In the genomic region with DNA sequence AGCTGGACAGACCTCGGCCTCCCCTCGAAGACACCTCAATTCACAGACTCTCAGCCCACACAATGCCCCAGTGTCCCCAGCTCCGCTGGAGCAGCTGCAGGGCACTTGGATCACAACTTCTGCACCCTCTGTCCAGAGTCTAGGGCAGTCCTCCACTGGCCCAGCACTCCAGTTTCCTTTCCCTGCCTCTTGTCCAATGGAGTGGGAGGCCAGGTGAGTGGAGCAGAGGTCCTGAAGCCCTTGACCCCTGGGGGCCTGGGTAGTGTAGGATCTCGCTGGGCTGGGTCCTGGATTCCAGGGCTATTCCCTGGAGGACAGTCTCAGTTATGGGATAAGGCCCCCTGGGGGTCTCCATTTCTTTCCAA, we compare ENCODE assay signal across 18 cellular contexts. TPM values are rescaled to one million over a fixed set of nuclear protein-coding genes. Genes with fewer than 3 reads are reported as not detected.
"Had no signal": no experiment of that assay in that cellular context is flagged by ENCODE, and none has a peak within 500 bp of the region (broad histone marks: within the 10 kb centered on the region; RNA-seq: fewer than 3 reads in every experiment).

No MANE protein-coding gene starts in this region.

- H3K4me3 Mint-ChIP-seq: activated CD8-positive, alpha-beta T cell treated with anti-CD3 and anti-CD28 coated beads, Interleukin-2, amount 10 ng/mL, durations not matched to agents 7 days and 5 days; activated T-cell treated with anti-CD3 and anti-CD28 coated beads, Interleukin-2, amount 50 U/mL, for 24 hours; central memory CD8-positive, alpha-beta T cell; naive thymus-derived CD4-positive, alpha-beta T cell; stimulated activated naive CD8-positive, alpha-beta T cell treated with anti-CD3 and anti-CD28 coated beads, Interleukin-15, amount 100 ng/mL, for 72 hours had no signal

- H3K9me3 ChIP-seq: colonic mucosa, esophagus squamous epithelium, gastrocnemius medialis, psoas muscle, SJSA1, suprapubic skin, transverse colon had no signal

- H3K27me3 ChIP-seq: colonic mucosa, esophagus squamous epithelium, gastrocnemius medialis, SJSA1, suprapubic skin, transverse colon had no signal

- H3K4me3 ChIP-seq: colonic mucosa, esophagus squamous epithelium, gastrocnemius medialis, lung, psoas muscle, SJSA1, suprapubic skin, transverse colon had no signal

- H3K27ac Mint-ChIP-seq: activated CD8-positive, alpha-beta T cell treated with anti-CD3 and anti-CD28 coated beads, Interleukin-2, amount 10 ng/mL, durations not matched to agents 7 days and 5 days; activated T-cell treated with anti-CD3 and anti-CD28 coated beads, Interleukin-2, amount 50 U/mL, for 24 hours; activated T-helper 2 cell treated with anti-CD3 and anti-CD28 coated beads, Interferon-gamma antibody, Interleukin-2, Interleukin-4, amounts not matched to agents 10 μg/mL and 5 μg/mL and 100 μg/mL, durations not matched to agents 14 hours and 24 hours and 36 hours had no signal

- H3K27me3 Mint-ChIP-seq: activated T-cell treated with anti-CD3 and anti-CD28 coated beads, Interleukin-2, amount 50 U/mL, for 24 hours; central memory CD8-positive, alpha-beta T cell; naive thymus-derived CD4-positive, alpha-beta T cell; stimulated activated naive CD8-positive, alpha-beta T cell treated with anti-CD3 and anti-CD28 coated beads, Interleukin-15, amount 100 ng/mL, for 72 hours had no signal

- H3K27ac ChIP-seq: colonic mucosa, esophagus squamous epithelium, gastrocnemius medialis, psoas muscle, SJSA1, suprapubic skin, transverse colon, WERI-Rb-1 had no signal

- H3K9me3 Mint-ChIP-seq: activated T-cell treated with anti-CD3 and anti-CD28 coated beads, Interleukin-2, amount 50 U/mL, for 24 hours; activated T-helper 2 cell treated with anti-CD3 and anti-CD28 coated beads, Interferon-gamma antibody, Interleukin-2, Interleukin-4, amounts not matched to agents 10 μg/mL and 5 μg/mL and 100 μg/mL, durations not matched to agents 14 hours and 24 hours and 36 hours; central memory CD8-positive, alpha-beta T cell; naive thymus-derived CD4-positive, alpha-beta T cell; stimulated activated naive CD8-positive, alpha-beta T cell treated with anti-CD3 and anti-CD28 coated beads, Interleukin-15, amount 100 ng/mL, for 72 hours had no signal

- H3K4me1 ChIP-seq: colonic mucosa, esophagus squamous epithelium, psoas muscle, SJSA1, transverse colon had no signal

- DNase-seq: activated CD4-positive, alpha-beta T cell treated with anti-CD3 and anti-CD28 coated beads for 1 hour; esophagus squamous epithelium had no signal

RNA-seq across cellular contexts. Expression of a gene that starts 11.8 kb away (rescaled TPM):
- total RNA-seq: activated T-helper 2 cell treated with anti-CD3 and anti-CD28 coated beads, Interferon-gamma antibody, Interleukin-2, Interleukin-4, amounts not matched to agents 10 μg/mL and 5 μg/mL and 100 μg/mL, durations not matched to agents 14 hours and 24 hours and 36 hours; mesenteric fat pad; osteocyte; SJSA1 had no signal
